1 cellular context compared by ENCODE assay signal in genomic region chr21:44049606-44050005, GRCh38.
TF ChIP-seq lines count a peak whose summit lies in the region.

No MANE protein-coding gene starts in this region.

TF ChIP-seq in HCT116, 20 proteins besides CTCF, POLR2A, EP300 and RAD21:
- no peak for TF ChIP-seq ZBTB33 (IDR thresholded peaks at IDR 0.05; ENCODE audit: extremely low read depth, insufficient replicate concordance, low read length)
- TF ChIP-seq EZH2 (IDR thresholded peaks at IDR 0.05) = no peak
- no peak for TF ChIP-seq FOSL1 (IDR thresholded peaks at IDR 0.05; ENCODE audit: low read depth)
- no peak for TF ChIP-seq CBX3 (IDR thresholded peaks at IDR 0.05; ENCODE audit: low read depth)
- no peak for TF ChIP-seq SIN3A (IDR thresholded peaks at IDR 0.05; ENCODE audit: low read depth)
- no peak for TF ChIP-seq ELF1 (IDR thresholded peaks at IDR 0.05; ENCODE audit: borderline replicate concordance, low read depth)
- TF ChIP-seq REST (IDR thresholded peaks at IDR 0.05; ENCODE audit: low read depth) = no peak
- no peak for TF ChIP-seq ZNF274 (IDR thresholded peaks at IDR 0.05; ENCODE audit: low read depth, low read length)
TF ChIP-seq in HCT116: peak in this region for 0.
